ENCODE assay signal across 8 cellular contexts in the genomic region with DNA sequence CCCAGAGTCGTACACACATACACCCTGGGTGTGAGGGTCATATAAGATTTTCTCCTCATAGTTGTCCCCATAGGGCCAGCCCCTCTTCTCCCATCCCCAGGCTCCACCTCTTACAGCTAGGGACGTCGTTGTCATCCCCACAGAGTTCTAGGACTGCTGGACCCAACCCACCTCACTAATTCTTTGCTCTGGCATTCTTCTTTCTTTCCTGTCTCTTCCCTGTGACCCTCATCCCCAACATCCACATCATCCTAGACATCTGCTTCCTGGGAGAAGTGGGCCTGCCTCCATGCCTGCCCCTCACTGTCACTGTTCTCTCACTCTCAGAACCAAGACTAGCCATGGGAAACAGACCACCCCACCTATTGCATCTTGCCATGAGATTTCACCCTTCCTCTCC. TPM values are rescaled to one million over a fixed set of nuclear protein-coding genes. Genes with fewer than 3 reads are reported as not detected.
DNase-seq lines count a peak whose midpoint lies in the region; ATAC-seq, FAIRE-seq and TF ChIP-seq lines count a peak whose summit lies in the region.

No MANE protein-coding gene starts in this region.

- no peaks in the 10 kb centered on the region for H3K9me3 Mint-ChIP-seq in CD4-positive, CD25-positive, alpha-beta regulatory T cell

- no peak for TF ChIP-seq CTCF in OCI-LY7 (conservative IDR thresholded peaks at IDR 0.05; ENCODE audit: low read length)
- TF ChIP-seq CTCF in epithelial cell of esophagus (IDR thresholded peaks at IDR 0.05; ENCODE audit: insufficient read depth, low read depth, low read length, missing control alignments): no peak
- TF ChIP-seq CTCF in osteoblast (IDR thresholded peaks at IDR 0.05; ENCODE audit: extremely low read depth, low read depth, low read length): no peak

- peak overlapping the region; percentile 95 to 99 (median 96) for H3K4me3 Mint-ChIP-seq in CD4-positive, CD25-positive, alpha-beta regulatory T cell

- H3K4me1 ChIP-seq in CD4-positive, CD25-positive, alpha-beta regulatory T cell (ENCODE audit: control insufficient read depth, insufficient read depth, low read length, poor library complexity, severe bottlenecking): peaks cover 62% of the 10 kb centered on the region
- H3K4me1 ChIP-seq in OCI-LY7 (ENCODE audit: insufficient read depth, low read length, poor library complexity, severe bottlenecking) (peaks cover 41% of the 10 kb centered on the region), osteoblast (ENCODE audit: insufficient read depth, low read length) (peaks cover 40% of the 10 kb centered on the region)

- no peak for ATAC-seq in CD4-positive, CD25-positive, alpha-beta regulatory T cell (ENCODE audit: low read depth in 2 of 2)
- no peak for ATAC-seq in GM21825 (IDR thresholded peaks at IDR 0.05; ENCODE audit: unreplicated experiment)

- no peak for DNase-seq in CD4-positive, CD25-positive, alpha-beta regulatory T cell
- DNase-seq in OCI-LY7 (ENCODE audit: low spot score) (no peak), epithelial cell of esophagus (ENCODE audit: low read depth) (no peak), osteoblast (ENCODE audit: insufficient read length, low spot score, missing footprints) (no peak), hippocampal formation (lab: John Stamatoyannopoulos, UW) (no peak), NOMO-1 treated with dmso at 0.1 percent for 144 hours (lab: John Stamatoyannopoulos, UW; ENCODE audit: unreplicated experiment) (no peak), urothelium cell line (ENCODE audit: low spot score) (no peak)

- H3K4me1 Mint-ChIP-seq in CD4-positive, CD25-positive, alpha-beta regulatory T cell: peaks cover 37 to 78% (median 63%) of the 10 kb centered on the region in 4 donors

- no peaks in the 10 kb centered on the region for H3K27me3 ChIP-seq in CD4-positive, CD25-positive, alpha-beta regulatory T cell (ENCODE audit: control insufficient read depth, insufficient read depth, low read length)
- no peaks in the 10 kb centered on the region for H3K27me3 ChIP-seq in osteoblast (ENCODE audit: insufficient read depth, low read length)

- peak overlapping the region; percentile 95 to 98 (median 96) for H3K27ac Mint-ChIP-seq in CD4-positive, CD25-positive, alpha-beta regulatory T cell

- H3K4me2 ChIP-seq in OCI-LY7 (ENCODE audit: low read length) (peak overlapping the region; percentile 92), osteoblast (ENCODE audit: insufficient read depth, low read length) (peak overlapping the region; percentile 88)

- FAIRE-seq in urothelium cell line (lab: Jason Lieb, UNC): no peak

- H2AFZ ChIP-seq in OCI-LY7 (ENCODE audit: low read length): no peak overlapping the region
- H2AFZ ChIP-seq in osteoblast (ENCODE audit: low read length): no peak overlapping the region

- CTCF ChIA-PET in OCI-LY7 (lab: Charles Lee; ENCODE audit: unreplicated experiment): no interaction called here

- no peaks in the 10 kb centered on the region for H3K27me3 Mint-ChIP-seq in CD4-positive, CD25-positive, alpha-beta regulatory T cell

- no peaks in the 10 kb centered on the region for H3K9me3 ChIP-seq in CD4-positive, CD25-positive, alpha-beta regulatory T cell (ENCODE audit: control insufficient read depth in 2 of 2, low read length in 2 of 2)
- H3K9me3 ChIP-seq in OCI-LY7 (ENCODE audit: low read length): no peaks in the 10 kb centered on the region
- H3K9me3 ChIP-seq in osteoblast (ENCODE audit: low read depth, low read length): no peaks in the 10 kb centered on the region

- peaks cover 26% of the 10 kb centered on the region for H3K36me3 Mint-ChIP-seq in CD4-positive, CD25-positive, alpha-beta regulatory T cell

- intact Hi-C loops in OCI-LY7 (cut with micrococcal nuclease; ENCODE audit: unreplicated experiment): loop anchor here (2.0 to 10.0 kb wide), 3 partner anchors 279 to 575 kb away; a partner anchor contains a TSS

- H3K36me3 ChIP-seq in CD4-positive, CD25-positive, alpha-beta regulatory T cell (ENCODE audit: control insufficient read depth, insufficient read depth, low read length): peaks cover 14% of the 10 kb centered on the region
- H3K36me3 ChIP-seq in OCI-LY7 (ENCODE audit: insufficient read depth, low read length) (peaks cover 42% of the 10 kb centered on the region; the same call in 1 of the 2 replicates), osteoblast (ENCODE audit: insufficient read depth, low read length) (peaks cover 3% of the 10 kb centered on the region)

- POLR2A ChIA-PET in OCI-LY7 (lab: Charles Lee): interaction anchor here (0.7 kb wide), 1 partner anchor 316 kb away, joined by 3 read pairs; no protein-coding TSS in a partner anchor

- H4K20me1 ChIP-seq in OCI-LY7 (ENCODE audit: insufficient read depth, low read length): no peaks in the 10 kb centered on the region
- H4K20me1 ChIP-seq in osteoblast (ENCODE audit: insufficient read depth, low read length): peaks cover 35% of the 10 kb centered on the region

- no TSS peak for BruUV-seq in OCI-LY7 (replicated peaks; lab: Mats Ljungman, UMichigan)

- H3K27ac ChIP-seq in CD4-positive, CD25-positive, alpha-beta regulatory T cell (ENCODE audit: insufficient read depth, low read length, poor library complexity, severe bottlenecking): peak overlapping the region; percentile 35
- H3K27ac ChIP-seq in OCI-LY7 (ENCODE audit: low read depth, low read length, poor library complexity, severe bottlenecking): no peak overlapping the region
- H3K27ac ChIP-seq in osteoblast (ENCODE audit: low read depth, low read length): peak overlapping the region; percentile 68

- H3K79me2 ChIP-seq in OCI-LY7 (ENCODE audit: insufficient read depth, low read depth, low read length) (peaks cover 59% of the 10 kb centered on the region), osteoblast (ENCODE audit: insufficient read depth, low read length) (peaks cover 66% of the 10 kb centered on the region)

- peak overlapping the region; percentile 92 for H3K4me3 ChIP-seq in CD4-positive, CD25-positive, alpha-beta regulatory T cell (ENCODE audit: low read depth, low read length)
- peak overlapping the region; percentile 96 for H3K4me3 ChIP-seq in OCI-LY7 (ENCODE audit: low read depth, low read length, poor library complexity, severe bottlenecking)
- peak overlapping the region; percentile 91 for H3K4me3 ChIP-seq in epithelial cell of esophagus (ENCODE audit: low read length)
- H3K4me3 ChIP-seq in osteoblast (ENCODE audit: insufficient read depth, low read length): peak overlapping the region; percentile 99

- H3K9me2 ChIP-seq in OCI-LY7 (ENCODE audit: insufficient read depth, low read length): no peaks in the 10 kb centered on the region

RNA-seq across cellular contexts. Expression of a gene that starts 1.1 kb away (rescaled TPM):
- 114 TPM for total RNA-seq in CD4-positive, CD25-positive, alpha-beta regulatory T cell
- polyA plus RNA-seq in CD4-positive, CD25-positive, alpha-beta regulatory T cell: 100 to 1,000 TPM; 151 to 202 (median 160) TPM
- 31.7 and 34.7 TPM in 2 replicates for total RNA-seq in OCI-LY7 (2014; rRNA removed; shearing (Covaris generic))
- total RNA-seq in OCI-LY7 (2022) (118 and 132 TPM in 2 replicates), osteoblast (48.0 and 61.2 TPM in 2 replicates)
